In the genomic region with DNA sequence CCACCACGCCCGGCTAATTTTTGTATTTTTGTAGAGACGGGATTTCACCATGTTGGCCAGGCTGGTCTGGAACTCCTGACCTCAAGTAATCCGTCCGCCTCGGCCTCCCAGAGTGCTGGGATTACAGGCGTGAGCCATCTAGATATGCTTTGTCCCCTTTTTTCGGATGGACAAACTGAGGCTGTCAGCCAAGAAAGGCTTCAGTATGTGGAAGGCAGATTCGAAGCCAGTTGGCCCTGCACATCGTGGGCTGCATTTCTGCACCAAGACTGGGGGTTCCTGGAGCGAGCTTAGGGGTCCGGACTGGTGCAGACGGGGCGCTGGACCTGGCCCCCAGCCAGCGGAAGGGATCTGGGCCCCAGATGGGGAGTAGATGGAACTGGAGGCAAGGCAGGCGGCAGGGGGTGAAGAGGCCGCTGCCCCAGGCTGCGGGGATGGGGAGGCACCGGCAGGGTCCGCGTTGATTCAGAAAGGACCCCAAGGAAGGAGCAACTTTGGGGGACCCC, we compare ENCODE assay signal across 8 cellular contexts. TPM values are rescaled to one million over a fixed set of nuclear protein-coding genes. Genes with fewer than 3 reads are reported as not detected.
DNase-seq lines count a peak whose midpoint lies in the region; TF ChIP-seq lines count a peak whose summit lies in the region.

No MANE protein-coding gene starts in this region.

- intact Hi-C loops in activated CD4-positive, alpha-beta T cell treated with anti-CD3 and anti-CD28 coated beads, Interleukin-2, amount 10 ng/mL, durations not matched to agents 24 days and 14 days (cut with micrococcal nuclease): loop anchor here (5.0 to 10.0 kb wide), 3 partner anchors 126 to 286 kb away; partner anchors contain the start of genes ARRDC2, IL12RB1 and SSBP4

- TF ChIP-seq CTCF in WERI-Rb-1 (IDR thresholded peaks at IDR 0.05; ENCODE audit: low read depth, low read length): no peak

- DNase-seq in activated CD4-positive, alpha-beta T cell treated with anti-CD3 and anti-CD28 coated beads, Interleukin-2, amount 10 ng/mL, durations not matched to agents 24 days and 14 days: no peak
- no peak for DNase-seq in activated CD4-positive, alpha-beta T cell treated with anti-CD3 and anti-CD28 coated beads for 1 hour
- no peak for DNase-seq in WERI-Rb-1
- peak in 5 of 49 donors; percentile 25 to 67 (median 49) for DNase-seq in substantia nigra (lab: John Stamatoyannopoulos, UW)
- DNase-seq in HT-29 (ENCODE audit: low spot score): no peak
- no peak for DNase-seq in islet precursor cell
- no peak for DNase-seq in NK-92 treated with Interleukin-12 subunit alpha and Interleukin-12 subunit beta, amount 100 ng/mL, for 24 hours (lab: John Stamatoyannopoulos, UW)

- H3K27me3 Mint-ChIP-seq in activated CD4-positive, alpha-beta T cell treated with anti-CD3 and anti-CD28 coated beads, Interleukin-2, amount 10 ng/mL, durations not matched to agents 24 days and 14 days: no peaks in the 10 kb centered on the region

- H3K27ac ChIP-seq in WERI-Rb-1 (peak overlapping the region; percentile 93), substantia nigra (ENCODE audit: low read depth, low read length, poor library complexity, severe bottlenecking) (peak overlapping the region; percentile 94)

- H3K9me3 Mint-ChIP-seq in activated CD4-positive, alpha-beta T cell treated with anti-CD3 and anti-CD28 coated beads, Interleukin-2, amount 10 ng/mL, durations not matched to agents 24 days and 14 days: peaks cover 17% of the 10 kb centered on the region

- H3K9me3 ChIP-seq in WERI-Rb-1 (ENCODE audit: severe bottlenecking): no peaks in the 10 kb centered on the region

- peaks cover 19% of the 10 kb centered on the region for H3K36me3 Mint-ChIP-seq in activated CD4-positive, alpha-beta T cell treated with anti-CD3 and anti-CD28 coated beads, Interleukin-2, amount 10 ng/mL, durations not matched to agents 24 days and 14 days (ENCODE audit: low read depth)

- H3K27me3 ChIP-seq in WERI-Rb-1 (ENCODE audit: insufficient read depth, low read depth, severe bottlenecking): no peaks in the 10 kb centered on the region

- no peaks in the 10 kb centered on the region for H3K36me3 ChIP-seq in WERI-Rb-1

- H3K4me1 Mint-ChIP-seq in activated CD4-positive, alpha-beta T cell treated with anti-CD3 and anti-CD28 coated beads, Interleukin-2, amount 10 ng/mL, durations not matched to agents 24 days and 14 days: peaks cover 71% of the 10 kb centered on the region

- H3K4me3 ChIP-seq in WERI-Rb-1 (ENCODE audit: low read depth, low read length) (peak overlapping the region; percentile 81), iPS-11a (ENCODE audit: low read depth, low read length) (peak overlapping the region; percentile 30)

- H3K27ac Mint-ChIP-seq in activated CD4-positive, alpha-beta T cell treated with anti-CD3 and anti-CD28 coated beads, Interleukin-2, amount 10 ng/mL, durations not matched to agents 24 days and 14 days: peak overlapping the region; percentile 98

- peak overlapping the region; percentile 86 for H3K4me3 Mint-ChIP-seq in activated CD4-positive, alpha-beta T cell treated with anti-CD3 and anti-CD28 coated beads, Interleukin-2, amount 10 ng/mL, durations not matched to agents 24 days and 14 days

RNA-seq across cellular contexts. Expression of gene JUND, which starts 9.7 kb away (rescaled TPM):
- 382 and 413 TPM in 2 replicates for total RNA-seq in activated CD4-positive, alpha-beta T cell treated with anti-CD3 and anti-CD28 coated beads, Interleukin-2, amount 10 ng/mL, durations not matched to agents 24 days and 14 days
- 379 and 438 TPM in 2 replicates for total RNA-seq in HT-29 (2014; rRNA removed; shearing (Covaris generic))

RNA-seq across cellular contexts. Expression of gene IQCN, which starts 16.8 kb away (rescaled TPM):
- 2.3 and 3.0 TPM in 2 replicates for total RNA-seq in activated CD4-positive, alpha-beta T cell treated with anti-CD3 and anti-CD28 coated beads, Interleukin-2, amount 10 ng/mL, durations not matched to agents 24 days and 14 days
- 0.71 and 1.1 TPM in 2 replicates for total RNA-seq in HT-29 (2014; rRNA removed; shearing (Covaris generic))

RNA-seq across cellular contexts. Expression of gene LSM4, which starts 31.8 kb away (rescaled TPM):
- 217 and 225 TPM in 2 replicates for total RNA-seq in activated CD4-positive, alpha-beta T cell treated with anti-CD3 and anti-CD28 coated beads, Interleukin-2, amount 10 ng/mL, durations not matched to agents 24 days and 14 days
- total RNA-seq in HT-29 (2014; rRNA removed; shearing (Covaris generic)): 733 and 750 TPM in 2 replicates

RNA-seq across cellular contexts. Expression of gene PGPEP1, which starts 49.3 kb away (rescaled TPM):
- total RNA-seq in activated CD4-positive, alpha-beta T cell treated with anti-CD3 and anti-CD28 coated beads, Interleukin-2, amount 10 ng/mL, durations not matched to agents 24 days and 14 days: 14.6 and 18.5 TPM in 2 replicates
- 13.6 and 18.9 TPM in 2 replicates for total RNA-seq in HT-29 (2014; rRNA removed; shearing (Covaris generic))
